Comparison of ENCODE assay signal across 13 cellular contexts in genomic region chr3:124846189-124846588, GRCh38. TPM values are rescaled to one million over a fixed set of nuclear protein-coding genes. Genes with fewer than 3 reads are reported as not detected.
A peak's percentile ranks its signal among the peaks of the same experiment; 100 is the strongest.
DNase-seq lines count a peak whose midpoint lies in the region; ATAC-seq and TF ChIP-seq lines count a peak whose summit lies in the region.
"Had no signal": no experiment of that assay in that cellular context is flagged by ENCODE, and none has a peak within 500 bp of the region (broad histone marks: within the 10 kb centered on the region; RNA-seq: fewer than 3 reads in every experiment).

No MANE protein-coding gene starts in this region.

- no peak overlapping the region for H2AFZ ChIP-seq in PC-3 (ENCODE audit: low read length)

- no TSS peak for BruUV-seq in PC-3 (replicated peaks; lab: Mats Ljungman, UMichigan)

- peaks cover 8% of the 10 kb centered on the region for H3K27me3 Mint-ChIP-seq in activated CD4-positive, alpha-beta memory T cell treated with anti-CD3 and anti-CD28 coated beads, Interleukin-2, amount 10 ng/mL, durations not matched to agents 7 days and 5 days

- H3K36me3 Mint-ChIP-seq in activated CD4-positive, alpha-beta memory T cell treated with anti-CD3 and anti-CD28 coated beads, Interleukin-2, amount 10 ng/mL, durations not matched to agents 7 days and 5 days (ENCODE audit: low read depth): no peaks in the 10 kb centered on the region

- no peaks in the 10 kb centered on the region for H3K9me2 ChIP-seq in PC-3 (replicated peaks; ENCODE audit: low read length)

- H3K27me3 ChIP-seq in PC-3 (ENCODE audit: low read length): no peaks in the 10 kb centered on the region
- H3K27me3 ChIP-seq: testis had no signal

- POLR2A ChIA-PET in PC-3 (lab: Charles Lee; ENCODE audit: unreplicated experiment): interaction anchor here (0.5 kb wide), 1 partner anchor 749 kb away, joined by 6 read pairs; no protein-coding TSS in a partner anchor
- POLR2A ChIA-PET in activated CD4-positive, alpha-beta memory T cell treated with anti-CD3 and anti-CD28 coated beads, Interleukin-2, amount 10 ng/mL, durations not matched to agents 7 days and 5 days (lab: Charles Lee): no interaction called here

- peak overlapping the region; percentile 44 for H3K27ac ChIP-seq in 22Rv1
- H3K27ac ChIP-seq in PC-3 (ENCODE audit: low read length): peak overlapping the region; percentile 86

- H3K4me2 ChIP-seq in PC-3 (ENCODE audit: low read length): 0 out of 2 replicates have a peak overlapping the region, but pooled peaks have one; percentile 56

- no peaks in the 10 kb centered on the region for H3F3A ChIP-seq in PC-3 (ENCODE audit: low read length, unreplicated experiment)

- intact Hi-C loops in PC-3 (cut with micrococcal nuclease): no loop called here

- H3K4me3 ChIP-seq in PC-3 (ENCODE audit: low read length): no peak overlapping the region
- H3K4me3 ChIP-seq: testis had no signal

- no peak overlapping the region for H3K27ac Mint-ChIP-seq in activated CD4-positive, alpha-beta memory T cell treated with anti-CD3 and anti-CD28 coated beads, Interleukin-2, amount 10 ng/mL, durations not matched to agents 7 days and 5 days
- H3K27ac Mint-ChIP-seq: activated T-helper 1 cell treated with anti-CD3 and anti-CD28 coated beads, Interleukin-12 subunit alpha, Interleukin-12 subunit beta, Interleukin-2, Interleukin-4 antibody, amounts not matched to agents 30 ng/mL and 10 ng/mL and 1 ng/mL, durations not matched to agents 14 hours and 24 hours and 36 hours had no signal

- peaks cover 19% of the 10 kb centered on the region for H3K4me1 ChIP-seq in PC-3 (ENCODE audit: insufficient read depth, low read length)

- no peak overlapping the region for H3K4me3 Mint-ChIP-seq in activated CD4-positive, alpha-beta memory T cell treated with anti-CD3 and anti-CD28 coated beads, Interleukin-2, amount 10 ng/mL, durations not matched to agents 7 days and 5 days
- H3K4me3 Mint-ChIP-seq: activated T-helper 1 cell treated with anti-CD3 and anti-CD28 coated beads, Interleukin-12 subunit alpha, Interleukin-12 subunit beta, Interleukin-2, Interleukin-4 antibody, amounts not matched to agents 30 ng/mL and 10 ng/mL and 1 ng/mL, durations not matched to agents 14 hours and 24 hours and 36 hours had no signal

- no peaks in the 10 kb centered on the region for H3K9me3 ChIP-seq in PC-3 (ENCODE audit: low read length)
- H3K9me3 ChIP-seq: testis had no signal

- no peaks in the 10 kb centered on the region for H3K9me3 Mint-ChIP-seq in activated CD4-positive, alpha-beta memory T cell treated with anti-CD3 and anti-CD28 coated beads, Interleukin-2, amount 10 ng/mL, durations not matched to agents 7 days and 5 days
- H3K9me3 Mint-ChIP-seq: activated T-helper 1 cell treated with anti-CD3 and anti-CD28 coated beads, Interleukin-12 subunit alpha, Interleukin-12 subunit beta, Interleukin-2, Interleukin-4 antibody, amounts not matched to agents 30 ng/mL and 10 ng/mL and 1 ng/mL, durations not matched to agents 14 hours and 24 hours and 36 hours had no signal

- H3K79me2 ChIP-seq in PC-3 (ENCODE audit: low read length): no peaks in the 10 kb centered on the region

- no peak for TF ChIP-seq CTCF in 22Rv1 (IDR thresholded peaks at IDR 0.05)
- no peak for TF ChIP-seq CTCF in PC-3 (conservative IDR thresholded peaks at IDR 0.05; ENCODE audit: low read depth, low read length)

- H3K9ac ChIP-seq in PC-3 (ENCODE audit: low read length): no peak overlapping the region

- no peaks in the 10 kb centered on the region; the same call in 1 of the 2 replicates for H3K36me3 ChIP-seq in PC-3 (ENCODE audit: low read depth, low read length)

- no peaks in the 10 kb centered on the region for H3K4me1 Mint-ChIP-seq in activated CD4-positive, alpha-beta memory T cell treated with anti-CD3 and anti-CD28 coated beads, Interleukin-2, amount 10 ng/mL, durations not matched to agents 7 days and 5 days

- CTCF ChIA-PET in PC-3 (lab: Charles Lee): interaction anchor here (0.6 to 1.7 kb wide), 2 partner anchors 55 to 59 kb away, joined by 3 to 5 read pairs; no protein-coding TSS in a partner anchor
- CTCF ChIA-PET in activated CD4-positive, alpha-beta memory T cell treated with anti-CD3 and anti-CD28 coated beads, Interleukin-2, amount 10 ng/mL, durations not matched to agents 7 days and 5 days (lab: Charles Lee): interaction anchor here (0.7 to 1.4 kb wide), 2 partner anchors 85 to 552 kb away, joined by 3 to 5 read pairs; no protein-coding TSS in a partner anchor

- DNase-seq in PC-3 (no peak), myocyte (ENCODE audit: low read depth) (peak; percentile 62), pons (ENCODE audit: low spot score) (no peak), NOMO-1 treated with dmso at 0.1 percent for 144 hours (lab: John Stamatoyannopoulos, UW; ENCODE audit: unreplicated experiment) (no peak), NOMO-1 (lab: John Stamatoyannopoulos, UW; ENCODE audit: unreplicated experiment in 2 of 2) (no peak)
- DNase-seq in activated CD4-positive, alpha-beta memory T cell treated with anti-CD3 and anti-CD28 coated beads, Interleukin-2, amount 10 ng/mL, durations not matched to agents 7 days and 5 days: no peak
- DNase-seq: effector CD8-positive, alpha-beta T cell; Kasumi-1; NCI-H526 treated with DMSO at 0.1 percent for 48 hours had no signal

- no peaks in the 10 kb centered on the region for H4K20me1 ChIP-seq in PC-3 (ENCODE audit: low read length)

- ATAC-seq in PC-3: no peak
- ATAC-seq in esophagus mucosa: peak; percentile 23

RNA-seq across cellular contexts. Expression of gene ITGB5, which starts 41.0 kb away (rescaled TPM):
- total RNA-seq in PC-3 (2014; rRNA removed) (67.2 and 89.4 TPM in 2 replicates), esophagus mucosa (83.0 TPM), myocyte (203 and 258 TPM in 2 replicates)
- polyA plus RNA-seq in myocyte (2012): 762 TPM
- under 1 TPM; 0.05 to 0.40 TPM for total RNA-seq in activated CD4-positive, alpha-beta memory T cell treated with anti-CD3 and anti-CD28 coated beads, Interleukin-2, amount 10 ng/mL, durations not matched to agents 7 days and 5 days

Comparison
In these comparisons a context has a peak if more than half of its experiments do, and no peak if none do; other contexts are left out.
1. RNA of gene ITGB5, which starts 41.0 kb away (total RNA-seq): 203 to 258 TPM in myocyte, 83.0 TPM in esophagus mucosa (single experiment) and 67.2 to 89.4 TPM in PC-3; 0.05 to 0.40 TPM in activated CD4-positive, alpha-beta memory T cell treated with anti-CD3 and anti-CD28 coated beads, Interleukin-2, amount 10 ng/mL, durations not matched to agents 7 days and 5 days; every median in the first group is over 10 times any median in the second.